ENCODE assay signal across 31 cellular contexts in the genomic region with DNA sequence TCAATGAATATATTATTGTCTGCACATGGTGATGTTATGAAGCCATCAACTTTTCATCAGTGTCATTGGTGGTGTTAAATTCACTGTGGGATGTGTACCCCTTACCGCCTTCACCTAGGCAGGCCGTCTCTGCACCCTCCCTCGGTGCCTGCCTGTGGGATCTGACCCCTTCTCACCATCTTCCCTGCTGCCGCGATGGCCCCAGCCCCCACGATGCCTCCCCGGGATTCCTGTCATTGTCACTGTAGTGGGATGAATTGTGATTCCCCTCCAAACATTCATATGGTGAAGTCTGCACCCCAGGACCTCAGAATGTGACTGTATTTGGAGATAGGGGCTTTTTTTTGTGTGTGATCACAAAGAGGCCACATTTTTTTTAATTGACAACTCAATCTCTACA.
"Had no signal": no experiment of that assay in that cellular context is flagged by ENCODE, and none has a peak within 500 bp of the region (broad histone marks: within the 10 kb centered on the region; RNA-seq: fewer than 3 reads in every experiment).

No MANE protein-coding gene starts in this region.

- H3K36me3 ChIP-seq: brain microvascular endothelial cell, esophagus squamous epithelium, WERI-Rb-1 had no signal

- H3K36me3 Mint-ChIP-seq: activated naive CD4-positive, alpha-beta T cell treated with anti-CD3 and anti-CD28 coated beads, Interleukin-2, amount 10 ng/mL, durations not matched to agents 7 days and 5 days; activated naive CD4-positive, alpha-beta T cell treated with anti-CD3 and anti-CD28 coated beads, Interleukin-2, amount 50 U/mL, for 72 hours; activated naive CD8-positive, alpha-beta T cell treated with anti-CD3 and anti-CD28 coated beads, Interleukin-2, amount 10 ng/mL, durations not matched to agents 7 days and 5 days had no signal

- H3K4me1 ChIP-seq: esophagus squamous epithelium had no signal

- H3K27ac Mint-ChIP-seq: activated B cell treated with CpG ODN at 0.5 μM for 24 hours; activated CD8-positive, alpha-beta T cell treated with anti-CD3 and anti-CD28 coated beads for 36 hours; activated naive CD4-positive, alpha-beta T cell treated with anti-CD3 and anti-CD28 coated beads, Interleukin-2, amount 10 ng/mL, durations not matched to agents 7 days and 5 days; activated naive CD4-positive, alpha-beta T cell treated with anti-CD3 and anti-CD28 coated beads, Interleukin-2, amount 50 U/mL, for 72 hours; activated naive CD8-positive, alpha-beta T cell treated with anti-CD3 and anti-CD28 coated beads, Interleukin-2, amount 10 ng/mL, durations not matched to agents 7 days and 5 days; activated T-helper 17 cell treated with anti-CD3 and anti-CD28 coated beads, Interleukin-2, amount 50 U/mL, for 72 hours; effector memory CD8-positive, alpha-beta T cell; T-helper 17 cell; T-helper 2 cell treated with Interferon-gamma antibody and Interleukin-4, amounts not matched to agents 5 μg/mL and 100 μg/mL, for 36 hours had no signal

- H3K27ac ChIP-seq: brain microvascular endothelial cell, coronary artery, epithelial cell of prostate, esophagus squamous epithelium, WERI-Rb-1 had no signal

- H3K27me3 Mint-ChIP-seq: activated B cell treated with CpG ODN at 0.5 μM for 24 hours; activated CD8-positive, alpha-beta T cell treated with anti-CD3 and anti-CD28 coated beads for 36 hours had no signal

- FAIRE-seq: astrocyte, bronchial epithelial cell, endothelial cell of umbilical vein, frontal cortex had no signal

- H3K4me3 ChIP-seq: coronary artery, esophagus squamous epithelium had no signal

- H3K27me3 ChIP-seq: brain microvascular endothelial cell had no signal

- H3K4me1 Mint-ChIP-seq: activated T-helper 17 cell treated with anti-CD3 and anti-CD28 coated beads, Interleukin-2, amount 50 U/mL, for 72 hours; central memory CD8-positive, alpha-beta T cell; T-helper 17 cell had no signal

- H3K4me3 Mint-ChIP-seq: activated B cell treated with CpG ODN at 0.5 μM for 24 hours; activated CD8-positive, alpha-beta T cell treated with anti-CD3 and anti-CD28 coated beads for 36 hours; activated naive CD4-positive, alpha-beta T cell treated with anti-CD3 and anti-CD28 coated beads, Interleukin-2, amount 10 ng/mL, durations not matched to agents 7 days and 5 days; activated naive CD8-positive, alpha-beta T cell treated with anti-CD3 and anti-CD28 coated beads, Interleukin-2, amount 10 ng/mL, durations not matched to agents 7 days and 5 days; activated T-cell treated with anti-CD3 and anti-CD28 coated beads, Interleukin-2, amount 50 U/mL, for 4 hours; activated T-helper 17 cell treated with anti-CD3 and anti-CD28 coated beads, Interleukin-2, amount 50 U/mL, for 72 hours; central memory CD8-positive, alpha-beta T cell; effector memory CD8-positive, alpha-beta T cell; T-helper 17 cell; T-helper 2 cell treated with Interferon-gamma antibody and Interleukin-4, amounts not matched to agents 5 μg/mL and 100 μg/mL, for 36 hours had no signal

- ATAC-seq: activated CD4-positive, CD25-positive, alpha-beta regulatory T cell treated with anti-CD3 and anti-CD28 coated beads, Interleukin-2, amount 50 U/mL, for 24 hours; activated CD8-positive, alpha-beta T cell treated with anti-CD3 and anti-CD28 coated beads for 36 hours; activated naive CD4-positive, alpha-beta T cell treated with anti-CD3 and anti-CD28 coated beads, Interleukin-2, amount 50 U/mL, for 72 hours; activated T-cell treated with anti-CD3 and anti-CD28 coated beads, Interleukin-2, amount 50 U/mL, for 4 hours; activated T-helper 17 cell treated with anti-CD3 and anti-CD28 coated beads, Interleukin-2, amount 50 U/mL, for 72 hours; effector memory CD8-positive, alpha-beta T cell; T-helper 17 cell had no signal

- H3K9me3 ChIP-seq: esophagus squamous epithelium had no signal

- DNase-seq: activated B cell treated with CpG ODN at 0.5 μM for 24 hours; activated CD4-positive, alpha-beta T cell treated with anti-CD3 and anti-CD28 coated beads for 48 hours; activated CD4-positive, alpha-beta T cell treated with anti-CD3 and anti-CD28 coated beads, Interleukin-2, amount 50 U/mL, for 1 hour; activated CD4-positive, alpha-beta T cell treated with anti-CD3 and anti-CD28 coated beads, Interleukin-2, amount 50 U/mL, for 48 hours; activated CD8-positive, alpha-beta memory T cell treated with anti-CD3 and anti-CD28 coated beads for 24 hours; activated CD8-positive, alpha-beta T cell treated with anti-CD3 and anti-CD28 coated beads for 36 hours; activated gamma-delta T cell; activated naive CD4-positive, alpha-beta T cell; activated naive CD4-positive, alpha-beta T cell treated with anti-CD3 and anti-CD28 coated beads, Interleukin-2, amount 10 ng/mL, durations not matched to agents 7 days and 5 days; activated naive CD8-positive, alpha-beta T cell treated with anti-CD3 and anti-CD28 coated beads, Interleukin-2, amount 10 ng/mL, durations not matched to agents 7 days and 5 days; activated T-cell treated with anti-CD3 and anti-CD28 coated beads, Interleukin-2, amount 50 U/mL, for 4 hours; brain microvascular endothelial cell; dermis blood vessel endothelial cell; effector CD4-positive, alpha-beta T cell; effector memory CD8-positive, alpha-beta T cell; esophagus squamous epithelium; T-helper 1 cell; T-helper 17 cell; T1000; WERI-Rb-1 had no signal

- H3K9me3 Mint-ChIP-seq: activated B cell treated with CpG ODN at 0.5 μM for 24 hours; activated CD8-positive, alpha-beta T cell treated with anti-CD3 and anti-CD28 coated beads for 36 hours; activated naive CD4-positive, alpha-beta T cell treated with anti-CD3 and anti-CD28 coated beads, Interleukin-2, amount 10 ng/mL, durations not matched to agents 7 days and 5 days; activated naive CD4-positive, alpha-beta T cell treated with anti-CD3 and anti-CD28 coated beads, Interleukin-2, amount 50 U/mL, for 72 hours; activated naive CD8-positive, alpha-beta T cell treated with anti-CD3 and anti-CD28 coated beads, Interleukin-2, amount 10 ng/mL, durations not matched to agents 7 days and 5 days; activated T-cell treated with anti-CD3 and anti-CD28 coated beads, Interleukin-2, amount 50 U/mL, for 4 hours; activated T-helper 17 cell treated with anti-CD3 and anti-CD28 coated beads, Interleukin-2, amount 50 U/mL, for 72 hours; central memory CD8-positive, alpha-beta T cell; effector memory CD8-positive, alpha-beta T cell; T-helper 2 cell treated with Interferon-gamma antibody and Interleukin-4, amounts not matched to agents 5 μg/mL and 100 μg/mL, for 36 hours had no signal
